ENCODE assay signal across 1 cellular context in the genomic region with DNA sequence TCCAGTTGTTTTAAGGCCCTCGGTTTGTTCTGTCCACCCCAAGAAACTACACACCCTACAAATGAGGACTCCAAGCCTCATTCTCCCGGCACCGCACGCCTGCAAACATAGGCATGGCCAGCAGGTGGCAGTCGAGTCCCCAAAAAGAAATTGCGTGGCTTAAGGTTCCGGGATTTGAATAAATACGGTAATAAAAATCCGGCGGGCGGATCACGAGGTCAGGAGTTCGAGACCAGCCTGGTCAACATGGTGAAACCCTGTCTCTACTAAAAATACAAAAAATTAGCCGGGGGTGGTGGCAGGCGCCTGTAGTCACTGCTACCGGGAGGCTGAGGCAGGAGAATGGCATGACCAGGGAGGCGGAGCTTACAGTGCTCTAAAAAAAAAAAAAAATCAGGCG.
TF ChIP-seq lines count a peak whose summit lies in the region.

No MANE protein-coding gene starts in this region.

TF ChIP-seq in GM23338, 12 proteins besides CTCF, POLR2A, EP300 and RAD21 (continued from another document):
- TF ChIP-seq, protein P1, sequence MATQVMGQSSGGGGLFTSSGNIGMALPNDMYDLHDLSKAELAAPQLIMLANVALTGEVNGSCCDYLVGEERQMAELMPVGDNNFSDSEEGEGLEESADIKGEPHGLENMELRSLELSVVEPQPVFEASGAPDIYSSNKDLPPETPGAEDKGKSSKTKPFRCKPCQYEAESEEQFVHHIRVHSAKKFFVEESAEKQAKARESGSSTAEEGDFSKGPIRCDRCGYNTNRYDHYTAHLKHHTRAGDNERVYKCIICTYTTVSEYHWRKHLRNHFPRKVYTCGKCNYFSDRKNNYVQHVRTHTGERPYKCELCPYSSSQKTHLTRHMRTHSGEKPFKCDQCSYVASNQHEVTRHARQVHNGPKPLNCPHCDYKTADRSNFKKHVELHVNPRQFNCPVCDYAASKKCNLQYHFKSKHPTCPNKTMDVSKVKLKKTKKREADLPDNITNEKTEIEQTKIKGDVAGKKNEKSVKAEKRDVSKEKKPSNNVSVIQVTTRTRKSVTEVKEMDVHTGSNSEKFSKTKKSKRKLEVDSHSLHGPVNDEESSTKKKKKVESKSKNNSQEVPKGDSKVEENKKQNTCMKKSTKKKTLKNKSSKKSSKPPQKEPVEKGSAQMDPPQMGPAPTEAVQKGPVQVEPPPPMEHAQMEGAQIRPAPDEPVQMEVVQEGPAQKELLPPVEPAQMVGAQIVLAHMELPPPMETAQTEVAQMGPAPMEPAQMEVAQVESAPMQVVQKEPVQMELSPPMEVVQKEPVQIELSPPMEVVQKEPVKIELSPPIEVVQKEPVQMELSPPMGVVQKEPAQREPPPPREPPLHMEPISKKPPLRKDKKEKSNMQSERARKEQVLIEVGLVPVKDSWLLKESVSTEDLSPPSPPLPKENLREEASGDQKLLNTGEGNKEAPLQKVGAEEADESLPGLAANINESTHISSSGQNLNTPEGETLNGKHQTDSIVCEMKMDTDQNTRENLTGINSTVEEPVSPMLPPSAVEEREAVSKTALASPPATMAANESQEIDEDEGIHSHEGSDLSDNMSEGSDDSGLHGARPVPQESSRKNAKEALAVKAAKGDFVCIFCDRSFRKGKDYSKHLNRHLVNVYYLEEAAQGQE (IDR thresholded peaks at IDR 0.05; ENCODE audit: unreplicated experiment): no peak
